32 cellular contexts compared by ENCODE assay signal in genomic region chr11:45811109-45811435, GRCh38.
"Had no signal": no experiment of that assay in that cellular context is flagged by ENCODE, and none has a peak within 500 bp of the region (broad histone marks: within the 10 kb centered on the region; RNA-seq: fewer than 3 reads in every experiment).

No MANE protein-coding gene starts in this region.

- H3K27me3 ChIP-seq: ascending aorta, SJSA1 had no signal

- H3K4me2 ChIP-seq: KMS-11, SK-N-SH had no signal

- H3K9me3 Mint-ChIP-seq: activated B cell treated with CpG ODN at 0.5 μM for 24 hours; activated CD4-positive, alpha-beta memory T cell treated with anti-CD3 and anti-CD28 coated beads for 36 hours; activated naive CD4-positive, alpha-beta T cell treated with anti-CD3 and anti-CD28 coated beads, Interleukin-2, amount 10 ng/mL, durations not matched to agents 7 days and 5 days; activated naive CD8-positive, alpha-beta T cell treated with anti-CD3 and anti-CD28 coated beads, Interleukin-2, amount 50 U/mL, for 24 hours; activated T-cell treated with anti-CD3 and anti-CD28 coated beads, Interleukin-2, amount 50 U/mL, for 4 hours; activated T-helper 1 cell treated with anti-CD3 and anti-CD28 coated beads, Interleukin-12 subunit alpha, Interleukin-12 subunit beta, Interleukin-2, Interleukin-4 antibody, amounts not matched to agents 30 ng/mL and 10 ng/mL and 1 ng/mL, durations not matched to agents 14 hours and 24 hours and 36 hours; T-cell had no signal

- ATAC-seq: activated naive CD8-positive, alpha-beta T cell treated with anti-CD3 and anti-CD28 coated beads, Interleukin-2, amount 50 U/mL, for 24 hours; activated T-cell treated with anti-CD3 and anti-CD28 coated beads, Interleukin-2, amount 50 U/mL, for 4 hours; Panc1; T-cell had no signal

- H3K27ac Mint-ChIP-seq: activated B cell treated with CpG ODN at 0.5 μM for 24 hours; activated CD4-positive, alpha-beta memory T cell treated with anti-CD3 and anti-CD28 coated beads for 36 hours; activated naive CD4-positive, alpha-beta T cell treated with anti-CD3 and anti-CD28 coated beads, Interleukin-2, amount 10 ng/mL, durations not matched to agents 7 days and 5 days; activated naive CD8-positive, alpha-beta T cell treated with anti-CD3 and anti-CD28 coated beads, Interleukin-2, amount 50 U/mL, for 24 hours; activated T-helper 1 cell treated with anti-CD3 and anti-CD28 coated beads, Interleukin-12 subunit alpha, Interleukin-12 subunit beta, Interleukin-2, Interleukin-4 antibody, amounts not matched to agents 30 ng/mL and 10 ng/mL and 1 ng/mL, durations not matched to agents 14 hours and 24 hours and 36 hours had no signal

- H3K27ac ChIP-seq: ascending aorta, KMS-11, SJSA1, VCaP had no signal

- H3K9ac ChIP-seq: KMS-11, SK-N-SH had no signal

- H3K4me3 ChIP-seq: ascending aorta, SJSA1 had no signal

- H3K27me3 Mint-ChIP-seq: activated B cell treated with CpG ODN at 0.5 μM for 24 hours; activated CD4-positive, alpha-beta memory T cell treated with anti-CD3 and anti-CD28 coated beads for 36 hours; activated naive CD4-positive, alpha-beta T cell treated with anti-CD3 and anti-CD28 coated beads, Interleukin-2, amount 10 ng/mL, durations not matched to agents 7 days and 5 days; activated naive CD8-positive, alpha-beta T cell; activated naive CD8-positive, alpha-beta T cell treated with anti-CD3 and anti-CD28 coated beads, Interleukin-2, amount 50 U/mL, for 24 hours; T-cell had no signal

- H3K36me3 Mint-ChIP-seq: activated naive CD8-positive, alpha-beta T cell had no signal

- H3K4me3 Mint-ChIP-seq: activated B cell treated with CpG ODN at 0.5 μM for 24 hours; activated CD4-positive, alpha-beta memory T cell treated with anti-CD3 and anti-CD28 coated beads for 36 hours; activated naive CD4-positive, alpha-beta T cell treated with anti-CD3 and anti-CD28 coated beads, Interleukin-2, amount 10 ng/mL, durations not matched to agents 7 days and 5 days; activated naive CD8-positive, alpha-beta T cell; activated naive CD8-positive, alpha-beta T cell treated with anti-CD3 and anti-CD28 coated beads, Interleukin-2, amount 50 U/mL, for 24 hours; activated T-cell treated with anti-CD3 and anti-CD28 coated beads, Interleukin-2, amount 50 U/mL, for 4 hours; activated T-helper 1 cell treated with anti-CD3 and anti-CD28 coated beads, Interleukin-12 subunit alpha, Interleukin-12 subunit beta, Interleukin-2, Interleukin-4 antibody, amounts not matched to agents 30 ng/mL and 10 ng/mL and 1 ng/mL, durations not matched to agents 14 hours and 24 hours and 36 hours; T-cell had no signal

- H3K9me3 ChIP-seq: ascending aorta, SJSA1, SK-N-SH had no signal

- DNase-seq: activated B cell treated with CpG ODN at 0.5 μM for 24 hours; activated CD4-positive, alpha-beta memory T cell treated with anti-CD3 and anti-CD28 coated beads for 36 hours; activated CD4-positive, alpha-beta T cell treated with anti-CD3 and anti-CD28 coated beads for 4 hours; activated CD4-positive, alpha-beta T cell treated with anti-CD3 and anti-CD28 coated beads, Interleukin-2, amount 50 U/mL, for 1 hour; activated CD4-positive, CD25-positive, alpha-beta regulatory T cell treated with anti-CD3 and anti-CD28 coated beads, Interleukin-2, amount 50 U/mL, for 72 hours; activated CD8-positive, alpha-beta memory T cell treated with anti-CD3 and anti-CD28 coated beads, Interleukin-2, amount 50 U/mL, for 4 hours; activated gamma-delta T cell treated with Interleukin-2 at 50 U/mL for 16 hours; activated naive CD4-positive, alpha-beta T cell treated with anti-CD3 and anti-CD28 coated beads, Interleukin-2, amount 10 ng/mL, durations not matched to agents 7 days and 5 days; activated naive CD8-positive, alpha-beta T cell treated with anti-CD3 and anti-CD28 coated beads, Interleukin-2, amount 50 U/mL, for 24 hours; activated T-cell treated with anti-CD3 and anti-CD28 coated beads for 4 hours; activated T-cell treated with anti-CD3 and anti-CD28 coated beads, Interleukin-2, amount 50 U/mL, for 4 hours; caudate nucleus; MM.1S; MV-4-11; NCI-H1092; NCI-H1436 treated with DMSO at 0.1 percent for 48 hours; NCI-H1694 treated with DMSO at 0.1 percent for 48 hours; NCI-H2029; NCI-H345; NCI-H524 treated with DMSO at 0.1 percent for 48 hours; SHP77 treated with DMSO at 0.1 percent for 48 hours; SK-N-SH; T-cell; T-helper 2 cell; T-helper 9 cell had no signal
